ENCODE assay signal across 8 cellular contexts in genomic region chr13:96075953-96076543, GRCh38. TPM values are rescaled to one million over a fixed set of nuclear protein-coding genes. Genes with fewer than 3 reads are reported as not detected.
DNase-seq lines count a peak whose midpoint lies in the region; ATAC-seq, FAIRE-seq and TF ChIP-seq lines count a peak whose summit lies in the region.

No MANE protein-coding gene starts in this region.

- WGBS in testis, 2 donors, result 71 to 87% methylated on average over 3 of the region's 3 CpGs

- ATAC-seq in GM21529 (IDR thresholded peaks at IDR 0.05; ENCODE audit: unreplicated experiment), result no peak

- TF ChIP-seq EP300 in Ishikawa (IDR thresholded peaks at IDR 0.05; ENCODE audit: borderline replicate concordance), result no peak

- intact Hi-C loops in testis (cut with DNase I; ENCODE audit: low total_unique reads), result no loop called here

- TF ChIP-seq CTCF in testis (IDR thresholded peaks at IDR 0.05), result peak; percentile 22 to 48 (median 24)

- TF ChIP-seq RAD21 in Ishikawa (IDR thresholded peaks at IDR 0.05; ENCODE audit: low read depth), result peak; percentile 42

- H3K9me3 ChIP-seq in testis, result no peaks in the 10 kb centered on the region

- H3K36me3 ChIP-seq in testis (ENCODE audit: low read depth, missing control alignments), result no peaks in the 10 kb centered on the region

- no peaks in the 10 kb centered on the region for H3K4me1 ChIP-seq in testis

- TF ChIP-seq POLR2A in testis (IDR thresholded peaks at IDR 0.05), result no peak

- DNase-seq in NCI-H748 (lab: John Stamatoyannopoulos, UW; ENCODE audit: unreplicated experiment) (peak; percentile 9), NCI-H748 treated with DMSO at 0.1 percent for 48 hours (lab: John Stamatoyannopoulos, UW) (no peak), dermis blood vessel endothelial cell (peak; percentile 54), testis (no peak), urothelium cell line (ENCODE audit: low spot score) (no peak), GDM1 (lab: John Stamatoyannopoulos, UW) (no peak)

- no peak overlapping the region for H3K27ac ChIP-seq in testis

- H3K4me3 ChIP-seq in testis, result no peak overlapping the region

- no peak for FAIRE-seq in urothelium cell line (lab: Jason Lieb, UNC)

- no peaks in the 10 kb centered on the region for H3K27me3 ChIP-seq in testis

TF ChIP-seq in Ishikawa, 13 proteins besides CTCF, POLR2A, EP300 and RAD21:
- no peak for TF ChIP-seq NFIC (IDR thresholded peaks at IDR 0.05)
- no peak for TF ChIP-seq YY1 (IDR thresholded peaks at IDR 0.05; ENCODE audit: low read depth)
- no peak for TF ChIP-seq CREB1 (IDR thresholded peaks at IDR 0.05; ENCODE audit: low read depth)
- no peak for TF ChIP-seq MAX (IDR thresholded peaks at IDR 0.05)
- TF ChIP-seq CEBPB (IDR thresholded peaks at IDR 0.05), result no peak
- no peak for TF ChIP-seq REST (IDR thresholded peaks at IDR 0.05; ENCODE audit: low read depth)
- no peak for TF ChIP-seq TCF12 (IDR thresholded peaks at IDR 0.05; ENCODE audit: low read depth)
- TF ChIP-seq FOXM1 (IDR thresholded peaks at IDR 0.05; ENCODE audit: borderline replicate concordance, low read depth), result no peak
- no peak for TF ChIP-seq TAF1 (IDR thresholded peaks at IDR 0.05; ENCODE audit: low read depth)
- TF ChIP-seq EGR1 (IDR thresholded peaks at IDR 0.05), result no peak
- no peak for TF ChIP-seq ZBTB7A (IDR thresholded peaks at IDR 0.05; ENCODE audit: low read depth)
- TF ChIP-seq USF1 (IDR thresholded peaks at IDR 0.05), result no peak
- TF ChIP-seq TEAD4 (IDR thresholded peaks at IDR 0.05), result no peak

RNA-seq across cellular contexts. Expression of gene HS6ST3, which starts 13.9 kb away (rescaled TPM):
- total RNA-seq in dermis blood vessel endothelial cell (under 0.01 TPM in 1 of 2 replicates, not detected in the other), testis (1 to 10 TPM; 1.3 TPM)
- polyA plus RNA-seq in testis (ENCODE audit: insufficient read depth, low read depth, low replicate concordance), result 0.87 TPM

RNA-seq across cellular contexts. Expression of gene UGGT2, which starts 22.8 kb away (rescaled TPM):
- total RNA-seq in dermis blood vessel endothelial cell (22.1 and 32.8 TPM in 2 replicates), testis (10 to 100 TPM; 55.8 to 62.6 TPM)
- polyA plus RNA-seq in testis (ENCODE audit: insufficient read depth, low read depth, low replicate concordance), result 24.6 TPM

Comparison
In these comparisons a context has a peak if more than half of its experiments do, and no peak if none do; other contexts are left out.
1. DNase-seq: peak in NCI-H748 (single experiment) and dermis blood vessel endothelial cell (single experiment); none in NCI-H748 treated with DMSO at 0.1 percent for 48 hours (single experiment), testis (single experiment), urothelium cell line (single experiment) and GDM1 (single experiment).